In the genomic region with DNA sequence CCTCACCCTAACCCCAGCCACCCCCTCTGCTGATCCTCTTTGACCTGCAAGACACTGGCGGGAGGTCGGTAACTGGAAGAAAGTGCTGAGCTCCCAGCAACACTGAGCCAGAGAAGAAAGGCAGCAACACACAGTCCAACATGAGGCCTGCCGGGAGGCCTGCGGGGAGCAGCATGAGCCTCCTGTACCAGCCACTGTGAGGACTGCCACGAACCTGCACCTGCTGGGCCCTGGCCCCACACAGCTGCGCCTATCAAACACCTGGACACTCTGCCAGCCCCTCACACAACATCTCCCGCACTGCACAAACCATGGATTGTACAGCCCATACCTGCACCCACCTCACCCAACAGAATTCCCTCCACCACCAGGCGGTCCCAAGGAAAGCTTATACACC, we compare ENCODE assay signal across 22 cellular contexts. TPM values are rescaled to one million over a fixed set of nuclear protein-coding genes. Genes with fewer than 3 reads are reported as not detected.
"Had no signal": no experiment of that assay in that cellular context is flagged by ENCODE, and none has a peak within 500 bp of the region (broad histone marks: within the 10 kb centered on the region; RNA-seq: fewer than 3 reads in every experiment).

No MANE protein-coding gene starts in this region.

- H3K27ac ChIP-seq: coronary artery, heart left ventricle, neutrophil, suprapubic skin, tibial artery, upper lobe of left lung, vagina had no signal

- DNase-seq: effector CD8-positive, alpha-beta T cell; foreskin melanocyte; heart left ventricle; hippocampal formation; left colon; mesendoderm; naive B cell; stimulated activated CD4-positive, alpha-beta T cell treated with anti-CD3 and anti-CD28 coated beads, Interleukin-2, amount 100 ng/mL, for 48 hours; stimulated activated naive CD8-positive, alpha-beta T cell treated with anti-CD3 and anti-CD28 coated beads, Interleukin-15, Interleukin-2, amounts not matched to agents 100 U/mL and 50 U/mL, for 24 hours; tibial artery; upper lobe of left lung had no signal

- ATAC-seq: heart left ventricle; left colon; stimulated activated naive CD8-positive, alpha-beta T cell treated with anti-CD3 and anti-CD28 coated beads, Interleukin-15, Interleukin-2, amounts not matched to agents 100 U/mL and 50 U/mL, for 24 hours had no signal

- H3K4me2 ChIP-seq: smooth muscle cell had no signal

- H3K9me3 ChIP-seq: heart left ventricle, neutrophil, suprapubic skin, tibial artery, upper lobe of left lung, vagina had no signal

- H3K4me3 ChIP-seq: coronary artery, heart left ventricle, smooth muscle cell, suprapubic skin, tibial artery, upper lobe of left lung, vagina had no signal

- H3K4me1 ChIP-seq: heart left ventricle, suprapubic skin, upper lobe of left lung, vagina had no signal

- H3K36me3 ChIP-seq: heart left ventricle, neutrophil, suprapubic skin, tibial artery, upper lobe of left lung, vagina had no signal

- H3K27me3 ChIP-seq: heart left ventricle, neutrophil, suprapubic skin, upper lobe of left lung, vagina had no signal

RNA-seq across cellular contexts. Expression of a gene that starts 18.3 kb away (rescaled TPM):
- total RNA-seq: dermis microvascular lymphatic vessel endothelial cell, glomerular endothelial cell, kidney epithelial cell, lung microvascular endothelial cell, pulmonary artery endothelial cell had no signal
- polyA plus RNA-seq: liver had no signal

RNA-seq across cellular contexts. Expression of a gene that starts 31.4 kb away (rescaled TPM):
- total RNA-seq: lung microvascular endothelial cell, pulmonary artery endothelial cell had no signal
